ENCODE assay signal across 22 cellular contexts in the genomic region with DNA sequence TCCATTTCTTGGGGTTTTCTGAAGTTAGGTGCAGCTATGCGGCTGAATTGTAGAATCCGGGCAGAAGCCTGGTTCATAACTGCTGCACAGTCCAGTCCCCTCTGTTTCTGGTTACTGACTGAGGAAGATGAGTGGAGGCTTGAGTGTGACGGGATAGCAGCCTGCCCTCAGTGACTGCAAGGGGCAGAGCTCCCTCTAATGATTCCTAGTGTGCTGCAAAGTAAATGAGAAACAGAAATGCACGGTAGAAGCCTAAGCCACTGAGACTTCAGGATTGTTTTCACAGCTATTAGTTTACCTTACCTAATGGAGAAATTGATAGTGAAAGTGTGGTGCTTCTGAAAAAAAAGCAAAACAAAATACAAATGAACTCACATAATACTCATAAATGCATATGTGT.
DNase-seq lines count a peak whose midpoint lies in the region; ATAC-seq and TF ChIP-seq lines count a peak whose summit lies in the region.
"Had no signal": no experiment of that assay in that cellular context is flagged by ENCODE, and none has a peak within 500 bp of the region (broad histone marks: within the 10 kb centered on the region; RNA-seq: fewer than 3 reads in every experiment).

No MANE protein-coding gene starts in this region.

- no peaks in the 10 kb centered on the region for H3K9me2 ChIP-seq in OCI-LY7 (ENCODE audit: insufficient read depth, low read length)

- no peaks in the 10 kb centered on the region for H3K9me3 ChIP-seq in OCI-LY7 (ENCODE audit: low read length)
- H3K9me3 ChIP-seq: breast epithelium, Caco-2, left lung, transverse colon had no signal

- 0 out of 2 replicates have a peak overlapping the region, but pooled peaks have one; percentile 30 for H2AFZ ChIP-seq in OCI-LY7 (ENCODE audit: low read length)

- DNase-seq in OCI-LY7 (ENCODE audit: low spot score) = peak; percentile 1
- DNase-seq in iPS-NIHi11 (ENCODE audit: low spot score) = peak; percentile 21
- no peak for DNase-seq in NCI-H82 treated with DMSO at 0.1 percent for 48 hours (lab: John Stamatoyannopoulos, UW; ENCODE audit: unreplicated experiment)
- no peak for DNase-seq in left ventricle myocardium superior
- DNase-seq in Calu3 = no peak
- DNase-seq: activated CD4-positive, alpha-beta T cell treated with anti-CD3 and anti-CD28 coated beads, Interleukin-2, amount 10 ng/mL, durations not matched to agents 7 days and 5 days; activated CD8-positive, alpha-beta memory T cell treated with anti-CD3 and anti-CD28 coated beads, Interleukin-2, amount 50 U/mL, for 4 hours; Caco-2; left lung; NCI-H1930; SIG-M5; stimulated activated CD4-positive, alpha-beta T cell treated with anti-CD3 and anti-CD28 coated beads, Interleukin-2, amount 100 ng/mL, for 24 hours; T-cell; transverse colon had no signal

- no peak overlapping the region for H3K4me2 ChIP-seq in OCI-LY7 (ENCODE audit: low read length)
- H3K4me2 ChIP-seq: KMS-11 had no signal

- no peaks in the 10 kb centered on the region for H3K79me2 ChIP-seq in OCI-LY7 (ENCODE audit: insufficient read depth, low read depth, low read length)

- H3K36me3 Mint-ChIP-seq in Calu3 (ENCODE audit: insufficient read depth, unreplicated experiment) = no peaks in the 10 kb centered on the region
- H3K36me3 Mint-ChIP-seq: T-cell had no signal

- POLR2A ChIA-PET in OCI-LY7 (lab: Charles Lee) = interaction anchor here (0.7 to 2.0 kb wide), 8 partner anchors 9 to 850 kb away, joined by 3 to 6 read pairs (median 4); no protein-coding TSS in a partner anchor

- H3K27ac ChIP-seq in OCI-LY7 (ENCODE audit: low read depth, low read length, poor library complexity, severe bottlenecking) = no peak overlapping the region
- H3K27ac ChIP-seq: breast epithelium, coronary artery, KMS-11, left lung, skin epidermis, transverse colon had no signal

- TF ChIP-seq CTCF in OCI-LY7 (conservative IDR thresholded peaks at IDR 0.05; ENCODE audit: low read length) = 0 out of 2 replicates have a peak, but pooled peaks have one; percentile 27
- no peak for TF ChIP-seq CTCF in Calu3 (IDR thresholded peaks at IDR 0.05; ENCODE audit: unreplicated experiment)

- no peaks in the 10 kb centered on the region for H3K27me3 Mint-ChIP-seq in Calu3 (ENCODE audit: unreplicated experiment)
- H3K27me3 Mint-ChIP-seq: activated CD4-positive, alpha-beta T cell treated with anti-CD3 and anti-CD28 coated beads, Interleukin-2, amount 10 ng/mL, durations not matched to agents 7 days and 5 days; B cell; stimulated activated naive CD8-positive, alpha-beta T cell treated with anti-CD3 and anti-CD28 coated beads, Interleukin-15, Interleukin-2, amounts not matched to agents 100 ng/mL and 50 ng/mL, for 24 hours; T-cell had no signal

- CTCF ChIA-PET in OCI-LY7 (lab: Charles Lee; ENCODE audit: unreplicated experiment) (no interaction called here), Calu3 (lab: Charles Lee) (no interaction called here)

- ATAC-seq in GM21786 (IDR thresholded peaks at IDR 0.05; ENCODE audit: unreplicated experiment) (peak; percentile 42), left ventricle myocardium superior (no peak), HG03457 (IDR thresholded peaks at IDR 0.05; ENCODE audit: unreplicated experiment) (no peak)
- ATAC-seq: left lung, T-cell had no signal

- H3K9me3 Mint-ChIP-seq in Calu3 (ENCODE audit: low read depth, unreplicated experiment) = no peaks in the 10 kb centered on the region
- H3K9me3 Mint-ChIP-seq: activated CD4-positive, alpha-beta T cell treated with anti-CD3 and anti-CD28 coated beads, Interleukin-2, amount 10 ng/mL, durations not matched to agents 7 days and 5 days; stimulated activated naive CD8-positive, alpha-beta T cell treated with anti-CD3 and anti-CD28 coated beads, Interleukin-15, Interleukin-2, amounts not matched to agents 100 ng/mL and 50 ng/mL, for 24 hours had no signal

- no peak overlapping the region for H3K27ac Mint-ChIP-seq in Calu3 (ENCODE audit: unreplicated experiment)
- H3K27ac Mint-ChIP-seq: activated CD4-positive, alpha-beta T cell treated with anti-CD3 and anti-CD28 coated beads, Interleukin-2, amount 10 ng/mL, durations not matched to agents 7 days and 5 days; B cell; stimulated activated naive CD8-positive, alpha-beta T cell treated with anti-CD3 and anti-CD28 coated beads, Interleukin-15, Interleukin-2, amounts not matched to agents 100 ng/mL and 50 ng/mL, for 24 hours; T-cell had no signal

- H4K20me1 ChIP-seq in OCI-LY7 (ENCODE audit: insufficient read depth, low read length) = no peaks in the 10 kb centered on the region

- intact Hi-C loops in OCI-LY7 (cut with micrococcal nuclease; ENCODE audit: unreplicated experiment) = no loop called here
- intact Hi-C loops in left ventricle myocardium superior (cut with micrococcal nuclease) = no loop called here
- intact Hi-C loops in Calu3 (cut with micrococcal nuclease; ENCODE audit: unreplicated experiment) = no loop called here

- H3K4me3 Mint-ChIP-seq in Calu3 (ENCODE audit: low read depth, unreplicated experiment) = no peak overlapping the region
- H3K4me3 Mint-ChIP-seq: activated CD4-positive, alpha-beta T cell treated with anti-CD3 and anti-CD28 coated beads, Interleukin-2, amount 10 ng/mL, durations not matched to agents 7 days and 5 days; B cell; stimulated activated naive CD8-positive, alpha-beta T cell treated with anti-CD3 and anti-CD28 coated beads, Interleukin-15, Interleukin-2, amounts not matched to agents 100 ng/mL and 50 ng/mL, for 24 hours; T-cell had no signal

- no peaks in the 10 kb centered on the region for H3K4me1 Mint-ChIP-seq in Calu3 (ENCODE audit: low read depth, unreplicated experiment)
- H3K4me1 Mint-ChIP-seq: activated CD4-positive, alpha-beta T cell treated with anti-CD3 and anti-CD28 coated beads, Interleukin-2, amount 10 ng/mL, durations not matched to agents 7 days and 5 days; B cell; T-cell had no signal

- no peaks in the 10 kb centered on the region for H3K4me1 ChIP-seq in OCI-LY7 (ENCODE audit: insufficient read depth, low read length, poor library complexity, severe bottlenecking)
- H3K4me1 ChIP-seq: breast epithelium, Caco-2, left lung, transverse colon had no signal

- H3K36me3 ChIP-seq in OCI-LY7 (ENCODE audit: insufficient read depth, low read length) = no peaks in the 10 kb centered on the region
- H3K36me3 ChIP-seq: breast epithelium, left lung, transverse colon had no signal

- H3K4me3 ChIP-seq in OCI-LY7 (ENCODE audit: low read depth, low read length, poor library complexity, severe bottlenecking) = no peak overlapping the region
- H3K4me3 ChIP-seq: breast epithelium, coronary artery, left lung, skin epidermis, transverse colon had no signal

- no TSS peak for BruUV-seq in OCI-LY7 (replicated peaks; lab: Mats Ljungman, UMichigan)
- no TSS peak for BruUV-seq in Calu3 (replicated peaks; lab: Mats Ljungman, UMichigan)

Comparison
In these comparisons a context has a peak if more than half of its experiments do, and no peak if none do; other contexts are left out.
1. DNase-seq: peak in OCI-LY7 (single experiment) and iPS-NIHi11 (single experiment); none in NCI-H82 treated with DMSO at 0.1 percent for 48 hours (single experiment), left ventricle myocardium superior (single experiment) and Calu3 (single experiment).